15 cellular contexts compared by ENCODE assay signal in genomic region chr7:34042406-34042805, GRCh38.
"Had no signal": no experiment of that assay in that cellular context is flagged by ENCODE, and none has a peak within 500 bp of the region (broad histone marks: within the 10 kb centered on the region; RNA-seq: fewer than 3 reads in every experiment).

No MANE protein-coding gene starts in this region.

- H3K27ac ChIP-seq: lower lobe of right lung, tibial artery, uterus had no signal

- ATAC-seq: activated CD8-positive, alpha-beta memory T cell treated with anti-CD3 and anti-CD28 coated beads, Interleukin-2, amount 10 ng/mL, durations not matched to agents 7 days and 5 days; activated naive CD4-positive, alpha-beta T cell treated with anti-CD3 and anti-CD28 coated beads, Interleukin-2, amount 50 U/mL, for 72 hours; activated T-cell treated with anti-CD3 and anti-CD28 coated beads, Interleukin-2, amount 50 U/mL, for 4 hours; lower lobe of right lung had no signal

- H3K4me2 ChIP-seq: smooth muscle cell had no signal

- H3K4me1 ChIP-seq: lower lobe of right lung, tibial artery, uterus had no signal

- H3K27me3 ChIP-seq: tibial artery, uterus had no signal

- H3K9me3 ChIP-seq: lower lobe of right lung, tibial artery, uterus had no signal

- DNase-seq: activated CD4-positive, alpha-beta T cell treated with anti-CD3 and anti-CD28 coated beads for 1 hour; activated CD4-positive, alpha-beta T cell treated with anti-CD3 and anti-CD28 coated beads, Interleukin-2, amount 50 U/mL, for 48 hours; activated CD8-positive, alpha-beta memory T cell treated with anti-CD3 and anti-CD28 coated beads, Interleukin-2, amount 10 ng/mL, durations not matched to agents 7 days and 5 days; activated effector memory CD4-positive, alpha-beta T cell treated with anti-CD3 and anti-CD28 coated beads, Interleukin-2, amount 50 U/mL, for 16 hours; activated T-cell treated with anti-CD3 and anti-CD28 coated beads, Interleukin-2, amount 50 U/mL, for 4 hours; amniotic stem cell; cerebellar nuclear complex; dermis blood vessel endothelial cell; lower lobe of right lung; midbrain; naive B cell; tibial artery; uterus had no signal

- H3K4me3 ChIP-seq: lower lobe of right lung, smooth muscle cell, tibial artery, uterus had no signal

- H3K36me3 ChIP-seq: lower lobe of right lung, tibial artery, uterus had no signal
